1 cellular context compared by ENCODE assay signal in the genomic region with DNA sequence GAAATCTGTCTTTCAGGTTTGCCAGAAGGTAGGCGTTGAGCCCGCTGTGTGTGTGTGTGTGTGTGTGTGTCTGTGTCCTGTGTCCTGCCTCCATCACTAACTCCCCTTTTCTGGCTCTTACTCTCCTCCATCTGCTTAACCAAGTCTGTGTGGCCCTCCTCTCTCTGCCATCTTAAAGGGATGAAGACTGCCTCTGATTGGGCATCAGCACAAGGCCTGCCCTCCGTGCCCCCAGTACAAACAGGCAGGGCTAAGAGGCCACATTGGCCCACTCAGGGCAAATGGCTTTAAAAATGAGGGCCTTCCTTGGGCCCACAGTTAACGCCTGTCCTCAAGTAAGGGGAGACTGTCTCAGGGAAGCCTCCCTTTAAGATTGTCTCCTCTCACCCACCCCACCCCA.
TF ChIP-seq lines count a peak whose summit lies in the region.

No MANE protein-coding gene starts in this region.

TF ChIP-seq in GM23338, 12 proteins besides CTCF, POLR2A, EP300 and RAD21:
- TF ChIP-seq, protein P1, sequence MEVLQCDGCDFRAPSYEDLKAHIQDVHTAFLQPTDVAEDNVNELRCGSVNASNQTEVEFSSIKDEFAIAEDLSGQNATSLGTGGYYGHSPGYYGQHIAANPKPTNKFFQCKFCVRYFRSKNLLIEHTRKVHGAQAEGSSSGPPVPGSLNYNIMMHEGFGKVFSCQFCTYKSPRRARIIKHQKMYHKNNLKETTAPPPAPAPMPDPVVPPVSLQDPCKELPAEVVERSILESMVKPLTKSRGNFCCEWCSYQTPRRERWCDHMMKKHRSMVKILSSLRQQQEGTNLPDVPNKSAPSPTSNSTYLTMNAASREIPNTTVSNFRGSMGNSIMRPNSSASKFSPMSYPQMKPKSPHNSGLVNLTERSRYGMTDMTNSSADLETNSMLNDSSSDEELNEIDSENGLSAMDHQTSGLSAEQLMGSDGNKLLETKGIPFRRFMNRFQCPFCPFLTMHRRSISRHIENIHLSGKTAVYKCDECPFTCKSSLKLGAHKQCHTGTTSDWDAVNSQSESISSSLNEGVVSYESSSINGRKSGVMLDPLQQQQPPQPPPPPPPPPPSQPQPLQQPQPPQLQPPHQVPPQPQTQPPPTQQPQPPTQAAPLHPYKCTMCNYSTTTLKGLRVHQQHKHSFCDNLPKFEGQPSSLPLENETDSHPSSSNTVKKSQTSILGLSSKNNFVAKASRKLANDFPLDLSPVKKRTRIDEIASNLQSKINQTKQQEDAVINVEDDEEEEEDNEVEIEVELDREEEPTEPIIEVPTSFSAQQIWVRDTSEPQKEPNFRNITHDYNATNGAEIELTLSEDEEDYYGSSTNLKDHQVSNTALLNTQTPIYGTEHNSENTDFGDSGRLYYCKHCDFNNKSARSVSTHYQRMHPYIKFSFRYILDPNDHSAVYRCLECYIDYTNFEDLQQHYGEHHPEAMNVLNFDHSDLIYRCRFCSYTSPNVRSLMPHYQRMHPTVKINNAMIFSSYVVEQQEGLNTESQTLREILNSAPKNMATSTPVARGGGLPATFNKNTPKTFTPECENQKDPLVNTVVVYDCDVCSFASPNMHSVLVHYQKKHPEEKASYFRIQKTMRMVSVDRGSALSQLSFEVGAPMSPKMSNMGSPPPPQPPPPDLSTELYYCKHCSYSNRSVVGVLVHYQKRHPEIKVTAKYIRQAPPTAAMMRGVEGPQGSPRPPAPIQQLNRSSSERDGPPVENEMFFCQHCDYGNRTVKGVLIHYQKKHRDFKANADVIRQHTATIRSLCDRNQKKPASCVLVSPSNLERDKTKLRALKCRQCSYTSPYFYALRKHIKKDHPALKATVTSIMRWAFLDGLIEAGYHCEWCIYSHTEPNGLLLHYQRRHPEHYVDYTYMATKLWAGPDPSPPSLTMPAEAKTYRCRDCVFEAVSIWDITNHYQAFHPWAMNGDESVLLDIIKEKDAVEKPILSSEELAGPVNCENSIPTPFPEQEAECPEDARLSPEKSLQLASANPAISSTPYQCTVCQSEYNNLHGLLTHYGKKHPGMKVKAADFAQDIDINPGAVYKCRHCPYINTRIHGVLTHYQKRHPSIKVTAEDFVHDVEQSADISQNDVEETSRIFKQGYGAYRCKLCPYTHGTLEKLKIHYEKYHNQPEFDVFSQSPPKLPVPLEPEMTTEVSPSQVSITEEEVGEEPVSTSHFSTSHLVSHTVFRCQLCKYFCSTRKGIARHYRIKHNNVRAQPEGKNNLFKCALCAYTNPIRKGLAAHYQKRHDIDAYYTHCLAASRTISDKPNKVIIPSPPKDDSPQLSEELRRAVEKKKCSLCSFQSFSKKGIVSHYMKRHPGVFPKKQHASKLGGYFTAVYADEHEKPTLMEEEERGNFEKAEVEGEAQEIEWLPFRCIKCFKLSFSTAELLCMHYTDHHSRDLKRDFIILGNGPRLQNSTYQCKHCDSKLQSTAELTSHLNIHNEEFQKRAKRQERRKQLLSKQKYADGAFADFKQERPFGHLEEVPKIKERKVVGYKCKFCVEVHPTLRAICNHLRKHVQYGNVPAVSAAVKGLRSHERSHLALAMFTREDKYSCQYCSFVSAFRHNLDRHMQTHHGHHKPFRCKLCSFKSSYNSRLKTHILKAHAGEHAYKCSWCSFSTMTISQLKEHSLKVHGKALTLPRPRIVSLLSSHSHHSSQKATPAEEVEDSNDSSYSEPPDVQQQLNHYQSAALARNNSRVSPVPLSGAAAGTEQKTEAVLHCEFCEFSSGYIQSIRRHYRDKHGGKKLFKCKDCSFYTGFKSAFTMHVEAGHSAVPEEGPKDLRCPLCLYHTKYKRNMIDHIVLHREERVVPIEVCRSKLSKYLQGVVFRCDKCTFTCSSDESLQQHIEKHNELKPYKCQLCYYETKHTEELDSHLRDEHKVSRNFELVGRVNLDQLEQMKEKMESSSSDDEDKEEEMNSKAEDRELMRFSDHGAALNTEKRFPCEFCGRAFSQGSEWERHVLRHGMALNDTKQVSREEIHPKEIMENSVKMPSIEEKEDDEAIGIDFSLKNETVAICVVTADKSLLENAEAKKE (CRISPR knock-in tag; IDR thresholded peaks at IDR 0.05) = no peak
- TF ChIP-seq ZNF114 (CRISPR knock-in tag; IDR thresholded peaks at IDR 0.05) = no peak
